ENCODE assay signal across 17 cellular contexts in genomic region chr7:33554046-33554445, GRCh38.
DNase-seq lines count a peak whose midpoint lies in the region; ATAC-seq and TF ChIP-seq lines count a peak whose summit lies in the region.
"Had no signal": no experiment of that assay in that cellular context is flagged by ENCODE, and none has a peak within 500 bp of the region (broad histone marks: within the 10 kb centered on the region; RNA-seq: fewer than 3 reads in every experiment).

No MANE protein-coding gene starts in this region.

- no peaks in the 10 kb centered on the region for H3K36me3 Mint-ChIP-seq in activated CD4-positive, alpha-beta memory T cell treated with anti-CD3 and anti-CD28 coated beads for 36 hours

- intact Hi-C loops in ascending aorta (cut with DNase I), result no loop called here
- intact Hi-C loops in activated CD4-positive, alpha-beta memory T cell treated with anti-CD3 and anti-CD28 coated beads for 36 hours (cut with micrococcal nuclease), result no loop called here

- no peak overlapping the region for H3K4me3 Mint-ChIP-seq in activated CD4-positive, alpha-beta memory T cell treated with anti-CD3 and anti-CD28 coated beads for 36 hours
- H3K4me3 Mint-ChIP-seq: CD4-positive, alpha-beta T cell had no signal

- CTCF ChIA-PET in activated CD4-positive, alpha-beta memory T cell treated with anti-CD3 and anti-CD28 coated beads for 36 hours (lab: Charles Lee), result no interaction called here

- H3K4me1 Mint-ChIP-seq in activated CD4-positive, alpha-beta memory T cell treated with anti-CD3 and anti-CD28 coated beads for 36 hours (ENCODE audit: low read depth), result no peaks in the 10 kb centered on the region

- H3K4me3 ChIP-seq in fibroblast of the aortic adventitia (ENCODE audit: low read depth, low read length), result no peak overlapping the region
- H3K4me3 ChIP-seq in ascending aorta, result no peak overlapping the region
- H3K4me3 ChIP-seq: SJCRH30 had no signal

- peaks cover 0 to 4% of the 10 kb centered on the region in 2 donors for H3K4me1 ChIP-seq in ascending aorta
- H3K4me1 ChIP-seq: BE2C had no signal

- TF ChIP-seq CTCF in fibroblast of the aortic adventitia (IDR thresholded peaks at IDR 0.05; ENCODE audit: insufficient read depth, low read length), result no peak
- TF ChIP-seq CTCF in ascending aorta (IDR thresholded peaks at IDR 0.05), result no peak

- POLR2A ChIA-PET in activated CD4-positive, alpha-beta memory T cell treated with anti-CD3 and anti-CD28 coated beads for 36 hours (lab: Charles Lee), result no interaction called here

- no peaks in the 10 kb centered on the region for H3K27me3 Mint-ChIP-seq in activated CD4-positive, alpha-beta memory T cell treated with anti-CD3 and anti-CD28 coated beads for 36 hours
- H3K27me3 Mint-ChIP-seq: CD4-positive, alpha-beta T cell had no signal

- no peaks in the 10 kb centered on the region for H3K9me3 ChIP-seq in ascending aorta
- H3K9me3 ChIP-seq: BE2C, SJCRH30 had no signal

- no peak for ATAC-seq in GM18519 (IDR thresholded peaks at IDR 0.05; ENCODE audit: low FRiP score, unreplicated experiment)

- H3K36me3 ChIP-seq in ascending aorta, result no peaks in the 10 kb centered on the region
- H3K36me3 ChIP-seq: BE2C, SJCRH30 had no signal

- no peak overlapping the region for H3K27ac ChIP-seq in ascending aorta
- H3K27ac ChIP-seq: KMS-11, SJCRH30 had no signal

- DNase-seq in GM03348 (ENCODE audit: low spot score), result peak; percentile 38
- DNase-seq in LHCN-M2 (ENCODE audit: low read depth), result peak; percentile 38
- peak; percentile 3 for DNase-seq in fibroblast of the aortic adventitia (ENCODE audit: low read depth)
- DNase-seq in cortex of kidney (lab: John Stamatoyannopoulos, UW), result no peak
- DNase-seq in ascending aorta (ENCODE audit: low spot score in 2 of 2), result no peak
- no peak for DNase-seq in activated CD4-positive, alpha-beta memory T cell treated with anti-CD3 and anti-CD28 coated beads for 36 hours
- DNase-seq: ACHN; BE2C; CD4-positive, alpha-beta T cell; EL; NCI-H1417 treated with DMSO at 0.1 percent for 48 hours; NCI-H187 treated with DMSO at 0.1 percent for 48 hours; NCI-H345; NCI-H524 treated with DMSO at 0.1 percent for 48 hours; SJCRH30 had no signal

- no peaks in the 10 kb centered on the region for H3K27me3 ChIP-seq in ascending aorta
- H3K27me3 ChIP-seq: BE2C, SJCRH30 had no signal

- H3K9me3 Mint-ChIP-seq in activated CD4-positive, alpha-beta memory T cell treated with anti-CD3 and anti-CD28 coated beads for 36 hours, result no peaks in the 10 kb centered on the region
- H3K9me3 Mint-ChIP-seq: CD4-positive, alpha-beta T cell had no signal

- no peak overlapping the region for H3K27ac Mint-ChIP-seq in activated CD4-positive, alpha-beta memory T cell treated with anti-CD3 and anti-CD28 coated beads for 36 hours
- H3K27ac Mint-ChIP-seq: CD4-positive, alpha-beta T cell had no signal

Comparison
In these comparisons a context has a peak if more than half of its experiments do, and no peak if none do; other contexts are left out.
1. DNase-seq: peak in GM03348 (single experiment), LHCN-M2 (single experiment) and fibroblast of the aortic adventitia (single experiment); none in cortex of kidney (single experiment), ascending aorta (0 of 2) and activated CD4-positive, alpha-beta memory T cell treated with anti-CD3 and anti-CD28 coated beads for 36 hours (single experiment).